Comparison of ENCODE assay signal across 21 cellular contexts in genomic region chr10:89648074-89648473, GRCh38. TPM values are rescaled to one million over a fixed set of nuclear protein-coding genes. Genes with fewer than 3 reads are reported as not detected.
DNase-seq lines count a peak whose midpoint lies in the region; ATAC-seq and TF ChIP-seq lines count a peak whose summit lies in the region.
"Had no signal": no experiment of that assay in that cellular context is flagged by ENCODE, and none has a peak within 500 bp of the region (broad histone marks: within the 10 kb centered on the region; RNA-seq: fewer than 3 reads in every experiment).

No MANE protein-coding gene starts in this region.

- H3K14ac ChIP-seq in trophoblast cell (ENCODE audit: low read length): no peak overlapping the region

- no peak overlapping the region for H2BK120ac ChIP-seq in trophoblast cell (ENCODE audit: insufficient read depth, low read length, poor library complexity)

- H3K23ac ChIP-seq in trophoblast cell (ENCODE audit: low read length): no peak overlapping the region

- ATAC-seq in body of pancreas (no peak), left ventricle myocardium superior (peak; percentile 39)
- ATAC-seq in activated CD4-positive, alpha-beta T cell treated with anti-CD3 and anti-CD28 coated beads for 36 hours: no peak
- ATAC-seq: A549, GM23338, HCT116 had no signal

- POLR2A ChIA-PET in activated CD4-positive, alpha-beta T cell treated with anti-CD3 and anti-CD28 coated beads for 36 hours (lab: Charles Lee): no interaction called here

- H2BK12ac ChIP-seq in trophoblast cell (ENCODE audit: low read length): no peak overlapping the region

- H3K79me2 ChIP-seq in trophoblast cell (ENCODE audit: control insufficient read depth, insufficient read depth, low read length, poor library complexity): peaks cover 8% of the 10 kb centered on the region

- intact Hi-C loops in body of pancreas (cut with DNase I) (no loop called here), left ventricle myocardium superior (cut with micrococcal nuclease) (no loop called here)
- intact Hi-C loops in activated CD4-positive, alpha-beta T cell treated with anti-CD3 and anti-CD28 coated beads for 36 hours (cut with DNase I, micrococcal nuclease): loop anchor here in 1 of 2 experiments (10.0 kb wide), 1 partner anchor 1227 kb away; the partner anchor contains the start of gene RPP30

- no peak overlapping the region for H3K18ac ChIP-seq in trophoblast cell (ENCODE audit: low read length)

- no peak overlapping the region for H2BK5ac ChIP-seq in trophoblast cell (ENCODE audit: low read depth, low read length, poor library complexity)

- peaks cover 12% of the 10 kb centered on the region for H3K27me3 Mint-ChIP-seq in activated CD4-positive, alpha-beta T cell treated with anti-CD3 and anti-CD28 coated beads for 36 hours

- peaks cover 16% of the 10 kb centered on the region for H3K4me1 ChIP-seq in body of pancreas
- H3K4me1 ChIP-seq in trophoblast cell (ENCODE audit: control insufficient read depth in 1 of 2, insufficient read depth in 2 of 2, low read length in 2 of 2): peaks cover 0 to 7% of the 10 kb centered on the region in 2 experiments

- no peak overlapping the region for H3K4ac ChIP-seq in trophoblast cell (ENCODE audit: low read depth, low read length)

- TF ChIP-seq POLR2A in body of pancreas (IDR thresholded peaks at IDR 0.05): no peak

- no peak overlapping the region for H2AFZ ChIP-seq in trophoblast cell (ENCODE audit: insufficient read depth, low read length, poor library complexity)
- H2AFZ ChIP-seq: GM23338, PC-9 had no signal

- H3K9me3 Mint-ChIP-seq in activated CD4-positive, alpha-beta T cell treated with anti-CD3 and anti-CD28 coated beads for 36 hours (ENCODE audit: low read depth): no peaks in the 10 kb centered on the region

- no peak overlapping the region for H3K4me2 ChIP-seq in trophoblast cell (ENCODE audit: low read length)
- H3K4me2 ChIP-seq: A549, BLaER1, GM23338, PC-9 had no signal

- H3K9ac ChIP-seq in trophoblast cell (ENCODE audit: low read length): no peak overlapping the region
- H3K9ac ChIP-seq: BLaER1 had no signal

- peaks cover 2% of the 10 kb centered on the region for H3K36me3 Mint-ChIP-seq in activated CD4-positive, alpha-beta T cell treated with anti-CD3 and anti-CD28 coated beads for 36 hours (ENCODE audit: low read depth)
- H3K36me3 Mint-ChIP-seq: CD4-positive, alpha-beta memory T cell had no signal

- no peak overlapping the region for H2AK5ac ChIP-seq in trophoblast cell (ENCODE audit: low read length)

- H4K91ac ChIP-seq in trophoblast cell (ENCODE audit: low read depth, low read length): no peak overlapping the region

- in situ Hi-C loops in G401 (cut with HindIII; ENCODE audit: low sequenced_read_pairs): no loop called here

- peaks cover 15% of the 10 kb centered on the region for H3K79me1 ChIP-seq in trophoblast cell (ENCODE audit: low read length)

- H4K12ac ChIP-seq in trophoblast cell (ENCODE audit: low read depth, low read length): no peak overlapping the region

- no peak overlapping the region for H3K4me3 Mint-ChIP-seq in activated CD4-positive, alpha-beta T cell treated with anti-CD3 and anti-CD28 coated beads for 36 hours
- H3K4me3 Mint-ChIP-seq: GM23338 had no signal

- TF ChIP-seq CTCF in body of pancreas (IDR thresholded peaks at IDR 0.05): no peak

- H3K36me3 ChIP-seq in body of pancreas (replicated peaks in 1 of 2; ENCODE audit: insufficient read depth in 1 of 2, low read depth in 2 of 2) (no peaks in the 10 kb centered on the region), trophoblast cell (ENCODE audit: control insufficient read depth in 1 of 2, insufficient read depth in 2 of 2, low read length in 2 of 2) (no peaks in the 10 kb centered on the region)
- H3K36me3 ChIP-seq: BLaER1, SJCRH30 had no signal

- no peaks in the 10 kb centered on the region for H3K27me3 ChIP-seq in body of pancreas
- H3K27me3 ChIP-seq in trophoblast cell (ENCODE audit: insufficient read depth, low read length): no peaks in the 10 kb centered on the region
- H3K27me3 ChIP-seq: BLaER1, SJCRH30 had no signal

- WGBS in body of pancreas, 2 donors: 53 to 72% methylated on average over 2 to 3 of the region's 3 CpGs
- WGBS in trophoblast cell (ENCODE audit: extremely low coverage, insufficient coverage, insufficient read length): no CpG with 5 or more reads among the region's 3 CpGs

- no peak overlapping the region for H3K27ac ChIP-seq in body of pancreas
- H3K27ac ChIP-seq in trophoblast cell (ENCODE audit: low read depth, low read length): no peak overlapping the region
- H3K27ac ChIP-seq: A549, BLaER1, PC-9, RWPE1, SJCRH30 had no signal

- CTCF ChIA-PET in activated CD4-positive, alpha-beta T cell treated with anti-CD3 and anti-CD28 coated beads for 36 hours (lab: Charles Lee): no interaction called here

- no peak overlapping the region for H3K27ac Mint-ChIP-seq in activated CD4-positive, alpha-beta T cell treated with anti-CD3 and anti-CD28 coated beads for 36 hours
- H3K27ac Mint-ChIP-seq: CD4-positive, alpha-beta memory T cell; GM23338 had no signal

- H3K4me3 ChIP-seq in body of pancreas: no peak overlapping the region
- peak overlapping the region; percentile 10 for H3K4me3 ChIP-seq in trophoblast cell (ENCODE audit: low read depth, low read length)
- H3K4me3 ChIP-seq: A549, BLaER1, GM23338, PC-9, SJCRH30 had no signal

- H4K8ac ChIP-seq in trophoblast cell (ENCODE audit: low read depth, low read length): no peak overlapping the region

- DNase-seq in G401 (ENCODE audit: low spot score) (peak; percentile 93), body of pancreas (peak in 3 of 4 donors; percentile 21 to 62 (median 50)), left ventricle myocardium superior (peak; percentile 66), trophoblast cell (no peak), OCI-M1 (lab: John Stamatoyannopoulos, UW) (no peak), NCI-H1417 (lab: John Stamatoyannopoulos, UW) (no peak)
- DNase-seq in activated CD4-positive, alpha-beta T cell treated with anti-CD3 and anti-CD28 coated beads for 36 hours: no peak
- DNase-seq: CD4-positive, alpha-beta memory T cell; DMS153; GF-D8; KBM-7; NCI-H187; NCI-H2107; NCI-H226; PC-9; SJCRH30 had no signal

- H3K4me1 Mint-ChIP-seq in activated CD4-positive, alpha-beta T cell treated with anti-CD3 and anti-CD28 coated beads for 36 hours: peaks cover 6% of the 10 kb centered on the region

- H3K9me3 ChIP-seq in body of pancreas: no peaks in the 10 kb centered on the region
- H3K9me3 ChIP-seq in trophoblast cell (ENCODE audit: insufficient read depth, low read depth, low read length): peaks cover 4% of the 10 kb centered on the region
- H3K9me3 ChIP-seq: A549, BLaER1, SJCRH30 had no signal

RNA-seq across cellular contexts. Expression of gene PANK1, which starts 3.0 kb away (rescaled TPM):
- total RNA-seq in G401 (2014; rRNA removed; shearing (Covaris generic)): 8.3 and 10.7 TPM in 2 replicates
- total RNA-seq in body of pancreas (1 to 10 TPM; 2.6 to 3.0 TPM), left ventricle myocardium superior (21.2 TPM)
- 14.9 and 15.1 TPM in 2 replicates for polyA plus RNA-seq in trophoblast cell (2013)
- 1 to 10 TPM; 3.2 to 4.0 TPM for total RNA-seq in activated CD4-positive, alpha-beta T cell treated with anti-CD3 and anti-CD28 coated beads for 36 hours

RNA-seq across cellular contexts. Expression of gene KIF20B, which starts 53.3 kb away (rescaled TPM):
- total RNA-seq in G401 (2014; rRNA removed; shearing (Covaris generic)): 16.2 and 30.9 TPM in 2 replicates
- 1 to 10 TPM in 1 of 2 donors, under 1 TPM in 1; 0.99 to 2.1 TPM for total RNA-seq in body of pancreas
- total RNA-seq in left ventricle myocardium superior: 3.7 TPM
- polyA plus RNA-seq in trophoblast cell (2013): 23.6 and 24.3 TPM in 2 replicates
- total RNA-seq in activated CD4-positive, alpha-beta T cell treated with anti-CD3 and anti-CD28 coated beads for 36 hours: 10 to 100 TPM; 74.6 to 86.2 TPM

Comparison
In these comparisons a context has a peak if more than half of its experiments do, and no peak if none do; other contexts are left out.
1. DNase-seq: peak in G401 (single experiment), body of pancreas (3 of 4) and left ventricle myocardium superior (single experiment); none in trophoblast cell (0 of 2), OCI-M1 (single experiment), activated CD4-positive, alpha-beta T cell treated with anti-CD3 and anti-CD28 coated beads for 36 hours (single experiment) and NCI-H1417 (0 of 3).